In the genomic region with DNA sequence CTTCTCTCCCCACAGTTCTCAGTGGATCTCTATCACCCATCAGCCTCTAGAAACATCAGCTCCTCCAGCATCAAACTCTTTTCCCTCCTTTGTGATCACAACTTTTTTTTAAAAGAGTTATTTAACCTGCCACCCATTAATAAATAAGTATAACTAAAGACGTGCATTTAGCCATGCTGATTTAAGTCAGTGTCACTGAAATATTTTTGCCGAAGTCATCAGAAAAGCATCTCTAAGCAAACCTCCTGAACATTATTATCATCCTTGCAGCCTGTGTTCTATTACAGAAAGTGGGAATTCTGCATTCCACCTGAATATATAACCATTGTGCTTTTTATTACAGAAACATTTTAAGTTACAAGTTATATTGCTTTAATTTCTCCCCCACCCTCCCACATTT, we compare ENCODE assay signal across 18 cellular contexts.
A peak's percentile ranks its signal among the peaks of the same experiment; 100 is the strongest.
DNase-seq lines count a peak whose midpoint lies in the region; ATAC-seq, FAIRE-seq and TF ChIP-seq lines count a peak whose summit lies in the region.
"Had no signal": no experiment of that assay in that cellular context is flagged by ENCODE, and none has a peak within 500 bp of the region (broad histone marks: within the 10 kb centered on the region; RNA-seq: fewer than 3 reads in every experiment).

No MANE protein-coding gene starts in this region.

- no peaks in the 10 kb centered on the region for H3K79me1 ChIP-seq in mesenchymal stem cell (replicated peaks; ENCODE audit: low read length, poor library complexity, severe bottlenecking)

- H2BK5ac ChIP-seq in mesenchymal stem cell (ENCODE audit: low read depth, low read length, poor library complexity, severe bottlenecking) = no peak overlapping the region

- no peaks in the 10 kb centered on the region for H3K9me3 ChIP-seq in A549
- H3K9me3 ChIP-seq in RWPE2 (ENCODE audit: severe bottlenecking) = peaks cover 3% of the 10 kb centered on the region
- no peaks in the 10 kb centered on the region for H3K9me3 ChIP-seq in mesenchymal stem cell (ENCODE audit: control insufficient read depth, low read length)
- H3K9me3 ChIP-seq in neural progenitor cell (ENCODE audit: low read depth) = no peaks in the 10 kb centered on the region
- H3K9me3 ChIP-seq in mammary epithelial cell (replicated peaks; ENCODE audit: insufficient read depth, low read length) = no peaks in the 10 kb centered on the region
- H3K9me3 ChIP-seq in Peyer's patch = no peaks in the 10 kb centered on the region
- H3K9me3 ChIP-seq: BE2C, HAP-1 had no signal

- H3F3A ChIP-seq in neural progenitor cell (ENCODE audit: low read depth) = no peaks in the 10 kb centered on the region

- H2BK12ac ChIP-seq in mesenchymal stem cell (ENCODE audit: low read length in 2 of 2) = no peak overlapping the region

- H3K27ac Mint-ChIP-seq in neural progenitor cell = no peak overlapping the region
- H3K27ac Mint-ChIP-seq: CD4-positive, alpha-beta memory T cell had no signal

- no peak overlapping the region for H4K91ac ChIP-seq in mesenchymal stem cell (ENCODE audit: low read length)

- BruUV-seq in mammary epithelial cell (replicated peaks; lab: Mats Ljungman, UMichigan) = no TSS peak

- no peak for TF ChIP-seq EP300 in A549 (IDR thresholded peaks at IDR 0.05)

- DNase-seq in A549 (ENCODE audit: low read depth in 1 of 2, low spot score in 1 of 2) (no peak), RWPE2 (ENCODE audit: low spot score) (no peak), mesenchymal stem cell (no peak), neural progenitor cell (ENCODE audit: low spot score) (no peak), brain microvascular endothelial cell (no peak), mammary epithelial cell (no peak), dorsolateral prefrontal cortex (no peak), Peyer's patch (no peak)
- DNase-seq: BE2C; CD4-positive, alpha-beta memory T cell; DMS153; DND-41; GDM1; GOT3 had no signal

- H3K36me3 Mint-ChIP-seq in neural progenitor cell = no peaks in the 10 kb centered on the region
- H3K36me3 Mint-ChIP-seq: CD4-positive, alpha-beta memory T cell had no signal

- no peak for ATAC-seq in A549
- no peak for ATAC-seq in RWPE2 (ENCODE audit: low read depth)

- H3K9ac ChIP-seq in mesenchymal stem cell (ENCODE audit: low read length) (peak overlapping the region; percentile 0), neural progenitor cell (no peak overlapping the region), mammary epithelial cell (ENCODE audit: insufficient read depth, low read length) (no peak overlapping the region)

- TF ChIP-seq RAD21 in A549 (conservative IDR thresholded peaks at IDR 0.05 in 1 of 2, IDR thresholded peaks at IDR 0.05 in 1 of 2) = no peak

- POLR2A ChIA-PET in A549 (lab: Yijun Ruan, JAX) = no interaction called here

- no peak overlapping the region for H3K4me3 Mint-ChIP-seq in neural progenitor cell
- H3K4me3 Mint-ChIP-seq: CD4-positive, alpha-beta memory T cell had no signal

- H3K4me3 ChIP-seq in A549 = no peak overlapping the region
- no peak overlapping the region for H3K4me3 ChIP-seq in RWPE2 (ENCODE audit: severe bottlenecking)
- H3K4me3 ChIP-seq in mesenchymal stem cell (ENCODE audit: insufficient read depth in 1 of 2, low read depth in 1 of 2, low read length in 2 of 2) = no peak overlapping the region
- no peak overlapping the region for H3K4me3 ChIP-seq in neural progenitor cell
- H3K4me3 ChIP-seq in brain microvascular endothelial cell (ENCODE audit: low read depth, low read length) = no peak overlapping the region
- no peak overlapping the region for H3K4me3 ChIP-seq in mammary epithelial cell (replicated peaks in 1 of 3; ENCODE audit: insufficient read depth in 1 of 3, low read depth in 2 of 3, low read length in 3 of 3)
- no peak overlapping the region for H3K4me3 ChIP-seq in dorsolateral prefrontal cortex
- no peak overlapping the region for H3K4me3 ChIP-seq in Peyer's patch
- H3K4me3 ChIP-seq: HAP-1 had no signal

- no peak overlapping the region for H2BK120ac ChIP-seq in mesenchymal stem cell (ENCODE audit: low read depth, low read length)

- no peaks in the 10 kb centered on the region for H3K27me3 ChIP-seq in RWPE2 (ENCODE audit: insufficient read depth, poor library complexity, severe bottlenecking)
- no peaks in the 10 kb centered on the region for H3K27me3 ChIP-seq in mesenchymal stem cell (ENCODE audit: control insufficient read depth in 1 of 2, insufficient read depth in 1 of 2, low read length in 2 of 2)
- H3K27me3 ChIP-seq in neural progenitor cell = no peaks in the 10 kb centered on the region
- no peaks in the 10 kb centered on the region for H3K27me3 ChIP-seq in brain microvascular endothelial cell (replicated peaks)
- H3K27me3 ChIP-seq in mammary epithelial cell (ENCODE audit: insufficient read depth, low read length) = no peaks in the 10 kb centered on the region
- H3K27me3 ChIP-seq in dorsolateral prefrontal cortex = no peaks in the 10 kb centered on the region
- H3K27me3 ChIP-seq in Peyer's patch = no peaks in the 10 kb centered on the region
- H3K27me3 ChIP-seq: BE2C had no signal

- no peaks in the 10 kb centered on the region for H3K4me1 Mint-ChIP-seq in neural progenitor cell
- H3K4me1 Mint-ChIP-seq: CD4-positive, alpha-beta memory T cell had no signal

- H4K8ac ChIP-seq in mesenchymal stem cell (ENCODE audit: low read length) = no peak overlapping the region

- no peak overlapping the region for H2AK5ac ChIP-seq in mesenchymal stem cell (ENCODE audit: low read length, severe bottlenecking)

- intact Hi-C loops in mammary epithelial cell (cut with micrococcal nuclease) = no loop called here
- intact Hi-C loops in dorsolateral prefrontal cortex (cut with DNase I) = no loop called here

- TF ChIP-seq POLR2A in A549 (IDR thresholded peaks at IDR 0.05; ENCODE audit: low read length) (no peak), Peyer's patch (IDR thresholded peaks at IDR 0.05) (no peak)

- H3K4me1 ChIP-seq in A549 (no peaks in the 10 kb centered on the region), RWPE2 (ENCODE audit: insufficient read depth, poor library complexity, severe bottlenecking) (peaks cover 16% of the 10 kb centered on the region), mesenchymal stem cell (ENCODE audit: control insufficient read depth, insufficient read depth, low read depth, low read length) (peaks cover 3% of the 10 kb centered on the region), neural progenitor cell (no peaks in the 10 kb centered on the region), mammary epithelial cell (ENCODE audit: insufficient read depth, low read length) (no peaks in the 10 kb centered on the region), Peyer's patch (no peaks in the 10 kb centered on the region)
- H3K4me1 ChIP-seq: BE2C, HAP-1 had no signal

- no peaks in the 10 kb centered on the region for H3K27me3 Mint-ChIP-seq in neural progenitor cell (ENCODE audit: insufficient read depth, low read depth)
- H3K27me3 Mint-ChIP-seq: CD4-positive, alpha-beta memory T cell had no signal

- TF ChIP-seq CTCF in A549 (IDR thresholded peaks at IDR 0.05) (no peak), RWPE2 (IDR thresholded peaks at IDR 0.05; ENCODE audit: poor library complexity, severe bottlenecking) (no peak), neural progenitor cell (IDR thresholded peaks at IDR 0.05) (no peak), brain microvascular endothelial cell (IDR thresholded peaks at IDR 0.05; ENCODE audit: low read depth, low read length, missing control alignments) (no peak), mammary epithelial cell (conservative IDR thresholded peaks at IDR 0.05 in 1 of 2, IDR thresholded peaks at IDR 0.05 in 1 of 2; ENCODE audit: extremely low read depth in 1 of 2, insufficient read depth in 1 of 2, low read depth in 1 of 2, low read length in 2 of 2) (no peak), dorsolateral prefrontal cortex (IDR thresholded peaks at IDR 0.05 in 54 of 56, conservative IDR thresholded peaks at IDR 0.05 in 2 of 56; ENCODE audit: low read depth in 1 of 56, partially characterized antibody in 56 of 56) (no peak), Peyer's patch (IDR thresholded peaks at IDR 0.05) (no peak)

- CTCF ChIA-PET in A549 (lab: Yijun Ruan, JAX) (no interaction called here), mammary epithelial cell (lab: Charles Lee; ENCODE audit: low non-redundant PET) (no interaction called here)

- no peaks in the 10 kb centered on the region for H3K79me2 ChIP-seq in neural progenitor cell (ENCODE audit: low read depth)
- no peaks in the 10 kb centered on the region for H3K79me2 ChIP-seq in mammary epithelial cell (ENCODE audit: insufficient read depth, low read length)

- H3K4me2 ChIP-seq in A549 (no peak overlapping the region), mesenchymal stem cell (ENCODE audit: low read length, poor library complexity, severe bottlenecking) (no peak overlapping the region), neural progenitor cell (no peak overlapping the region), mammary epithelial cell (ENCODE audit: insufficient read depth, low read depth, low read length) (no peak overlapping the region)

- H3K36me3 ChIP-seq in RWPE2 (ENCODE audit: low read depth) (no peaks in the 10 kb centered on the region), mesenchymal stem cell (ENCODE audit: control insufficient read depth in 1 of 2, insufficient read depth in 2 of 2, low read depth in 1 of 2, low read length in 2 of 2) (no peaks in the 10 kb centered on the region), neural progenitor cell (no peaks in the 10 kb centered on the region), brain microvascular endothelial cell (replicated peaks) (no peaks in the 10 kb centered on the region), mammary epithelial cell (ENCODE audit: insufficient read depth, low read length) (no peaks in the 10 kb centered on the region), Peyer's patch (no peaks in the 10 kb centered on the region)
- H3K36me3 ChIP-seq: BE2C, HAP-1 had no signal

- H3K4ac ChIP-seq in mesenchymal stem cell (ENCODE audit: low read depth in 1 of 2, low read length in 2 of 2) = no peak overlapping the region

- in situ Hi-C loops in brain microvascular endothelial cell (cut with HindIII; ENCODE audit: low pct_ligation_motif_present, low sequenced_read_pairs) = no loop called here
- in situ Hi-C loops in mammary epithelial cell (cut with MboI; ENCODE audit: low sequenced_read_pairs in 2 of 2) = no loop called here

- H2AFZ ChIP-seq in mesenchymal stem cell (ENCODE audit: low read depth, low read length) (no peak overlapping the region), neural progenitor cell (replicated peaks) (peak overlapping the region; percentile 31), mammary epithelial cell (ENCODE audit: low read depth, low read length) (no peak overlapping the region)

- no peaks in the 10 kb centered on the region for H4K20me1 ChIP-seq in neural progenitor cell (ENCODE audit: low read depth)
- H4K20me1 ChIP-seq in mammary epithelial cell (ENCODE audit: insufficient read depth, low read length) = no peaks in the 10 kb centered on the region

- dilution Hi-C loops in mammary epithelial cell (cut with HindIII; ENCODE audit: low sequenced_read_pairs) = no loop called here

- FAIRE-seq in A549 (lab: Jason Lieb, UNC) = no peak
- FAIRE-seq: D721Med, GM12892 had no signal

- no peak overlapping the region for H2BK15ac ChIP-seq in mesenchymal stem cell (ENCODE audit: low read depth, poor library complexity, severe bottlenecking)

- WGBS in A549 (ENCODE audit: missing lambda C conversion rate) = 47% methylated on average over 2 of the region's 2 CpGs
- 62% methylated on average over 2 of the region's 2 CpGs for WGBS in mesenchymal stem cell
- WGBS in mammary epithelial cell (ENCODE audit: low coverage, missing lambda C conversion rate) = 95% methylated on average over 2 of the region's 2 CpGs

- no peak overlapping the region for H3K18ac ChIP-seq in mesenchymal stem cell (ENCODE audit: low read depth in 1 of 2, low read length in 2 of 2)

- no peak overlapping the region for H3K23ac ChIP-seq in mesenchymal stem cell (ENCODE audit: low read length in 2 of 2)

- H3K14ac ChIP-seq in mesenchymal stem cell (ENCODE audit: low read length in 2 of 2) = no peak overlapping the region

- H3K27ac ChIP-seq in A549 (no peak overlapping the region), RWPE2 (ENCODE audit: poor library complexity, severe bottlenecking) (peak overlapping the region; percentile 69), mesenchymal stem cell (ENCODE audit: low read length, poor library complexity, severe bottlenecking) (no peak overlapping the region), neural progenitor cell (no peak overlapping the region), brain microvascular endothelial cell (no peak overlapping the region), mammary epithelial cell (ENCODE audit: insufficient read depth, low read depth, low read length) (no peak overlapping the region), dorsolateral prefrontal cortex (no peak overlapping the region), Peyer's patch (no peak overlapping the region)
- H3K27ac ChIP-seq: C4-2B had no signal

- H3K9me3 Mint-ChIP-seq in neural progenitor cell = no peaks in the 10 kb centered on the region
